In the genomic region with DNA sequence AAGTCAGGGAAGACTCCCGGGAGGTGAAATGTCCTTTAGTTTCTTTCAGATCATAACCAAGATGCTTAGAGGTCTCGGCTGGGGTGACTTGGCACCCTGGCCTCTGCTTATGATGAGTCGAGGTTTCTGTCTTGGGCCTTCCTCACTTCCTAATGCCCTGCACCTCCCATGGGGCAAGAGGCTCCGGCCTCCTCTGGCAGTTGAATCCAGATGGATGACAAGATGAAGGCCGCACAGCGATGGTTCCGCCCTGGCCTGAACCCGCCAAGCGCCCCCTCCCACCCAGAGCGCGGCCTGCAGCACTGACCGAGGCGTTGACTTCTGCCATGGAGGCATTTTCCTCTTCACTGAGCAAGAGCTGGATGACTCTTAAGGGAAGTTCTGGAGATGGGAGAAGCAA, we compare ENCODE assay signal across 24 cellular contexts. TPM values are rescaled to one million over a fixed set of nuclear protein-coding genes. Genes with fewer than 3 reads are reported as not detected.
"Had no signal": no experiment of that assay in that cellular context is flagged by ENCODE, and none has a peak within 500 bp of the region (broad histone marks: within the 10 kb centered on the region; RNA-seq: fewer than 3 reads in every experiment).

No MANE protein-coding gene starts in this region.

- DNase-seq: activated CD4-positive, alpha-beta T cell treated with anti-CD3 and anti-CD28 coated beads for 4 hours; activated CD8-positive, alpha-beta memory T cell treated with anti-CD3 and anti-CD28 coated beads, Interleukin-2, amount 50 U/mL, for 4 hours; activated CD8-positive, alpha-beta T cell treated with anti-CD3 and anti-CD28 coated beads for 36 hours; activated gamma-delta T cell treated with Interleukin-2 at 50 U/mL for 16 hours; activated naive CD4-positive, alpha-beta T cell treated with anti-CD3 and anti-CD28 coated beads, Interleukin-2, amount 10 ng/mL, durations not matched to agents 7 days and 5 days; activated naive CD8-positive, alpha-beta T cell treated with anti-CD3 and anti-CD28 coated beads for 36 hours; activated T-cell treated with anti-CD3 and anti-CD28 coated beads, Interleukin-2, amount 50 U/mL, for 72 hours; anterior cingulate cortex; central memory CD4-positive, alpha-beta T cell; KG1; NCI-H1092; NCI-H1694 treated with DMSO at 0.1 percent for 48 hours; NCI-H526 treated with DMSO at 0.1 percent for 48 hours; NCI-H82; OCI-M1; SHP77 treated with DMSO at 0.1 percent for 48 hours had no signal

- H3K27ac Mint-ChIP-seq: activated CD8-positive, alpha-beta T cell treated with anti-CD3 and anti-CD28 coated beads for 36 hours; activated naive CD4-positive, alpha-beta T cell treated with anti-CD3 and anti-CD28 coated beads, Interleukin-2, amount 10 ng/mL, durations not matched to agents 7 days and 5 days; activated naive CD8-positive, alpha-beta T cell treated with anti-CD3 and anti-CD28 coated beads for 36 hours; activated T-cell treated with anti-CD3 and anti-CD28 coated beads, Interleukin-2, amount 50 U/mL, for 72 hours; T-helper 1 cell treated with Interleukin-12 subunit alpha and Interleukin-12 subunit beta and Interleukin-4 antibody, amounts not matched to agents 30 μg/mL and 1 μg/mL, for 36 hours had no signal

- H3K27ac ChIP-seq: breast epithelium, Peyer's patch, RWPE1 had no signal

- H3K27me3 ChIP-seq: Peyer's patch had no signal

- H3K4me3 Mint-ChIP-seq: activated CD8-positive, alpha-beta T cell treated with anti-CD3 and anti-CD28 coated beads for 36 hours; activated naive CD4-positive, alpha-beta T cell treated with anti-CD3 and anti-CD28 coated beads, Interleukin-2, amount 10 ng/mL, durations not matched to agents 7 days and 5 days; activated naive CD8-positive, alpha-beta T cell treated with anti-CD3 and anti-CD28 coated beads for 36 hours; activated T-cell treated with anti-CD3 and anti-CD28 coated beads, Interleukin-2, amount 50 U/mL, for 72 hours; T-helper 1 cell treated with Interleukin-12 subunit alpha and Interleukin-12 subunit beta and Interleukin-4 antibody, amounts not matched to agents 30 μg/mL and 1 μg/mL, for 36 hours had no signal

- H3K9me3 ChIP-seq: breast epithelium, Peyer's patch had no signal

- ATAC-seq: activated CD4-positive, CD25-positive, alpha-beta regulatory T cell treated with anti-CD3 and anti-CD28 coated beads, Interleukin-2, amount 50 U/mL, for 24 hours; activated CD8-positive, alpha-beta T cell treated with anti-CD3 and anti-CD28 coated beads for 36 hours; activated T-cell treated with anti-CD3 and anti-CD28 coated beads, Interleukin-2, amount 50 U/mL, for 72 hours had no signal

- H3K36me3 Mint-ChIP-seq: activated naive CD4-positive, alpha-beta T cell treated with anti-CD3 and anti-CD28 coated beads, Interleukin-2, amount 10 ng/mL, durations not matched to agents 7 days and 5 days; activated naive CD8-positive, alpha-beta T cell treated with anti-CD3 and anti-CD28 coated beads for 36 hours had no signal

- H3K4me3 ChIP-seq: breast epithelium, Peyer's patch had no signal

- H3K9me3 Mint-ChIP-seq: activated CD8-positive, alpha-beta T cell treated with anti-CD3 and anti-CD28 coated beads for 36 hours; activated naive CD4-positive, alpha-beta T cell treated with anti-CD3 and anti-CD28 coated beads, Interleukin-2, amount 10 ng/mL, durations not matched to agents 7 days and 5 days; activated naive CD8-positive, alpha-beta T cell treated with anti-CD3 and anti-CD28 coated beads for 36 hours; activated T-cell treated with anti-CD3 and anti-CD28 coated beads, Interleukin-2, amount 50 U/mL, for 72 hours; activated T-helper 2 cell treated with anti-CD3 and anti-CD28 coated beads, Interferon-gamma antibody, Interleukin-2, Interleukin-4, amounts not matched to agents 10 μg/mL and 5 μg/mL and 100 μg/mL, durations not matched to agents 14 hours and 24 hours and 36 hours; T-helper 1 cell treated with Interleukin-12 subunit alpha and Interleukin-12 subunit beta and Interleukin-4 antibody, amounts not matched to agents 30 μg/mL and 1 μg/mL, for 36 hours had no signal

- H3K27me3 Mint-ChIP-seq: activated CD8-positive, alpha-beta T cell treated with anti-CD3 and anti-CD28 coated beads for 36 hours; activated naive CD8-positive, alpha-beta T cell treated with anti-CD3 and anti-CD28 coated beads for 36 hours had no signal

- H3K36me3 ChIP-seq: breast epithelium, Peyer's patch had no signal

- H3K4me1 ChIP-seq: breast epithelium had no signal

RNA-seq across cellular contexts. Expression of a gene that starts 31.3 kb away (rescaled TPM):
- total RNA-seq: SK-MEL-5 had no signal

RNA-seq across cellular contexts. Expression of a gene that starts 59.7 kb away (rescaled TPM):
- total RNA-seq: MCF 10A, SK-MEL-5 had no signal
